Comparison of ENCODE assay signal across 1 cellular context in the genomic region with DNA sequence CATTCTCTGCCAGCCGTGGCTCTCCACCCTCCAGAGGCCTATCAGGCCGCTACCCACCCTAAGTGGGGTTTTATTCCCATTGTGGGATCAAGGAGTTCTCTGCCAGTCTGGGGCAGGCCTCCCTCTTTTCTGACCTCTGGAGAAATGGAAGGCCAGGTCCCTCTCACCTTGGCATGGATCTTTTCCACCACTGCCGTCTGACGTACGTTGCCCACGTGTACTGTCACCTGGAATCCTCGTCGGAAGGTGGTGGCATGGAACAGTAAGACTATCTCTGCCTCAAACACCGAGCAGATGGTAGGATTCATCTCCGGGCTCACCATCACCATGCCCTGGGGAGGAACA.
TF ChIP-seq lines count a peak whose summit lies in the region.

No MANE protein-coding gene starts in this region.

TF ChIP-seq in K562, 482 proteins besides CTCF, POLR2A, EP300 and RAD21:
- TF ChIP-seq FOXM1 (IDR thresholded peaks at IDR 0.05; ENCODE audit: low read depth) (no peak), FOXM1 (CRISPR knock-in tag; IDR thresholded peaks at IDR 0.05; ENCODE audit: low read depth) (no peak), ARID1B (IDR thresholded peaks at IDR 0.05) (no peak), NBN (IDR thresholded peaks at IDR 0.05; ENCODE audit: low read depth) (no peak), CBX8 (IDR thresholded peaks at IDR 0.05; ENCODE audit: borderline replicate concordance, extremely low read depth, low read depth, low read length, poor library complexity, severe bottlenecking) (no peak), WHSC1 (IDR thresholded peaks at IDR 0.05; ENCODE audit: low read length) (no peak), HNRNPLL (IDR thresholded peaks at IDR 0.05; ENCODE audit: low read depth, low read length, poor library complexity, severe bottlenecking) (peak; percentile 18), SUPT5H (IDR thresholded peaks at IDR 0.05) (no peak), CEBPG (CRISPR knock-in tag; IDR thresholded peaks at IDR 0.05) (no peak), CEBPG (tag; conservative IDR thresholded peaks at IDR 0.05 in 1 of 2, IDR thresholded peaks at IDR 0.05 in 1 of 2) (no peak), RBFOX2 (IDR thresholded peaks at IDR 0.05; ENCODE audit: low read depth, low read length) (peak; percentile 42), NR4A1 (CRISPR knock-in tag; IDR thresholded peaks at IDR 0.05) (no peak), NR4A1 (tag; IDR thresholded peaks at IDR 0.05) (no peak), SPI1 (IDR thresholded peaks at IDR 0.05; ENCODE audit: borderline replicate concordance, low read depth, low read length) (no peak), TAL1 (IDR thresholded peaks at IDR 0.05) (no peak), POLR2G (IDR thresholded peaks at IDR 0.05; ENCODE audit: low read depth, low read length) (0 out of 2 replicates have a peak, but pooled peaks have one; percentile 9), MTA2 (IDR thresholded peaks at IDR 0.05; ENCODE audit: low read depth) (no peak)
- TF ChIP-seq, protein P1, sequence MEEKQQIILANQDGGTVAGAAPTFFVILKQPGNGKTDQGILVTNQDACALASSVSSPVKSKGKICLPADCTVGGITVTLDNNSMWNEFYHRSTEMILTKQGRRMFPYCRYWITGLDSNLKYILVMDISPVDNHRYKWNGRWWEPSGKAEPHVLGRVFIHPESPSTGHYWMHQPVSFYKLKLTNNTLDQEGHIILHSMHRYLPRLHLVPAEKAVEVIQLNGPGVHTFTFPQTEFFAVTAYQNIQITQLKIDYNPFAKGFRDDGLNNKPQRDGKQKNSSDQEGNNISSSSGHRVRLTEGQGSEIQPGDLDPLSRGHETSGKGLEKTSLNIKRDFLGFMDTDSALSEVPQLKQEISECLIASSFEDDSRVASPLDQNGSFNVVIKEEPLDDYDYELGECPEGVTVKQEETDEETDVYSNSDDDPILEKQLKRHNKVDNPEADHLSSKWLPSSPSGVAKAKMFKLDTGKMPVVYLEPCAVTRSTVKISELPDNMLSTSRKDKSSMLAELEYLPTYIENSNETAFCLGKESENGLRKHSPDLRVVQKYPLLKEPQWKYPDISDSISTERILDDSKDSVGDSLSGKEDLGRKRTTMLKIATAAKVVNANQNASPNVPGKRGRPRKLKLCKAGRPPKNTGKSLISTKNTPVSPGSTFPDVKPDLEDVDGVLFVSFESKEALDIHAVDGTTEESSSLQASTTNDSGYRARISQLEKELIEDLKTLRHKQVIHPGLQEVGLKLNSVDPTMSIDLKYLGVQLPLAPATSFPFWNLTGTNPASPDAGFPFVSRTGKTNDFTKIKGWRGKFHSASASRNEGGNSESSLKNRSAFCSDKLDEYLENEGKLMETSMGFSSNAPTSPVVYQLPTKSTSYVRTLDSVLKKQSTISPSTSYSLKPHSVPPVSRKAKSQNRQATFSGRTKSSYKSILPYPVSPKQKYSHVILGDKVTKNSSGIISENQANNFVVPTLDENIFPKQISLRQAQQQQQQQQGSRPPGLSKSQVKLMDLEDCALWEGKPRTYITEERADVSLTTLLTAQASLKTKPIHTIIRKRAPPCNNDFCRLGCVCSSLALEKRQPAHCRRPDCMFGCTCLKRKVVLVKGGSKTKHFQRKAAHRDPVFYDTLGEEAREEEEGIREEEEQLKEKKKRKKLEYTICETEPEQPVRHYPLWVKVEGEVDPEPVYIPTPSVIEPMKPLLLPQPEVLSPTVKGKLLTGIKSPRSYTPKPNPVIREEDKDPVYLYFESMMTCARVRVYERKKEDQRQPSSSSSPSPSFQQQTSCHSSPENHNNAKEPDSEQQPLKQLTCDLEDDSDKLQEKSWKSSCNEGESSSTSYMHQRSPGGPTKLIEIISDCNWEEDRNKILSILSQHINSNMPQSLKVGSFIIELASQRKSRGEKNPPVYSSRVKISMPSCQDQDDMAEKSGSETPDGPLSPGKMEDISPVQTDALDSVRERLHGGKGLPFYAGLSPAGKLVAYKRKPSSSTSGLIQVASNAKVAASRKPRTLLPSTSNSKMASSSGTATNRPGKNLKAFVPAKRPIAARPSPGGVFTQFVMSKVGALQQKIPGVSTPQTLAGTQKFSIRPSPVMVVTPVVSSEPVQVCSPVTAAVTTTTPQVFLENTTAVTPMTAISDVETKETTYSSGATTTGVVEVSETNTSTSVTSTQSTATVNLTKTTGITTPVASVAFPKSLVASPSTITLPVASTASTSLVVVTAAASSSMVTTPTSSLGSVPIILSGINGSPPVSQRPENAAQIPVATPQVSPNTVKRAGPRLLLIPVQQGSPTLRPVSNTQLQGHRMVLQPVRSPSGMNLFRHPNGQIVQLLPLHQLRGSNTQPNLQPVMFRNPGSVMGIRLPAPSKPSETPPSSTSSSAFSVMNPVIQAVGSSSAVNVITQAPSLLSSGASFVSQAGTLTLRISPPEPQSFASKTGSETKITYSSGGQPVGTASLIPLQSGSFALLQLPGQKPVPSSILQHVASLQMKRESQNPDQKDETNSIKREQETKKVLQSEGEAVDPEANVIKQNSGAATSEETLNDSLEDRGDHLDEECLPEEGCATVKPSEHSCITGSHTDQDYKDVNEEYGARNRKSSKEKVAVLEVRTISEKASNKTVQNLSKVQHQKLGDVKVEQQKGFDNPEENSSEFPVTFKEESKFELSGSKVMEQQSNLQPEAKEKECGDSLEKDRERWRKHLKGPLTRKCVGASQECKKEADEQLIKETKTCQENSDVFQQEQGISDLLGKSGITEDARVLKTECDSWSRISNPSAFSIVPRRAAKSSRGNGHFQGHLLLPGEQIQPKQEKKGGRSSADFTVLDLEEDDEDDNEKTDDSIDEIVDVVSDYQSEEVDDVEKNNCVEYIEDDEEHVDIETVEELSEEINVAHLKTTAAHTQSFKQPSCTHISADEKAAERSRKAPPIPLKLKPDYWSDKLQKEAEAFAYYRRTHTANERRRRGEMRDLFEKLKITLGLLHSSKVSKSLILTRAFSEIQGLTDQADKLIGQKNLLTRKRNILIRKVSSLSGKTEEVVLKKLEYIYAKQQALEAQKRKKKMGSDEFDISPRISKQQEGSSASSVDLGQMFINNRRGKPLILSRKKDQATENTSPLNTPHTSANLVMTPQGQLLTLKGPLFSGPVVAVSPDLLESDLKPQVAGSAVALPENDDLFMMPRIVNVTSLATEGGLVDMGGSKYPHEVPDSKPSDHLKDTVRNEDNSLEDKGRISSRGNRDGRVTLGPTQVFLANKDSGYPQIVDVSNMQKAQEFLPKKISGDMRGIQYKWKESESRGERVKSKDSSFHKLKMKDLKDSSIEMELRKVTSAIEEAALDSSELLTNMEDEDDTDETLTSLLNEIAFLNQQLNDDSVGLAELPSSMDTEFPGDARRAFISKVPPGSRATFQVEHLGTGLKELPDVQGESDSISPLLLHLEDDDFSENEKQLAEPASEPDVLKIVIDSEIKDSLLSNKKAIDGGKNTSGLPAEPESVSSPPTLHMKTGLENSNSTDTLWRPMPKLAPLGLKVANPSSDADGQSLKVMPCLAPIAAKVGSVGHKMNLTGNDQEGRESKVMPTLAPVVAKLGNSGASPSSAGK (IDR thresholded peaks at IDR 0.05): no peak
- TF ChIP-seq, protein P2, sequence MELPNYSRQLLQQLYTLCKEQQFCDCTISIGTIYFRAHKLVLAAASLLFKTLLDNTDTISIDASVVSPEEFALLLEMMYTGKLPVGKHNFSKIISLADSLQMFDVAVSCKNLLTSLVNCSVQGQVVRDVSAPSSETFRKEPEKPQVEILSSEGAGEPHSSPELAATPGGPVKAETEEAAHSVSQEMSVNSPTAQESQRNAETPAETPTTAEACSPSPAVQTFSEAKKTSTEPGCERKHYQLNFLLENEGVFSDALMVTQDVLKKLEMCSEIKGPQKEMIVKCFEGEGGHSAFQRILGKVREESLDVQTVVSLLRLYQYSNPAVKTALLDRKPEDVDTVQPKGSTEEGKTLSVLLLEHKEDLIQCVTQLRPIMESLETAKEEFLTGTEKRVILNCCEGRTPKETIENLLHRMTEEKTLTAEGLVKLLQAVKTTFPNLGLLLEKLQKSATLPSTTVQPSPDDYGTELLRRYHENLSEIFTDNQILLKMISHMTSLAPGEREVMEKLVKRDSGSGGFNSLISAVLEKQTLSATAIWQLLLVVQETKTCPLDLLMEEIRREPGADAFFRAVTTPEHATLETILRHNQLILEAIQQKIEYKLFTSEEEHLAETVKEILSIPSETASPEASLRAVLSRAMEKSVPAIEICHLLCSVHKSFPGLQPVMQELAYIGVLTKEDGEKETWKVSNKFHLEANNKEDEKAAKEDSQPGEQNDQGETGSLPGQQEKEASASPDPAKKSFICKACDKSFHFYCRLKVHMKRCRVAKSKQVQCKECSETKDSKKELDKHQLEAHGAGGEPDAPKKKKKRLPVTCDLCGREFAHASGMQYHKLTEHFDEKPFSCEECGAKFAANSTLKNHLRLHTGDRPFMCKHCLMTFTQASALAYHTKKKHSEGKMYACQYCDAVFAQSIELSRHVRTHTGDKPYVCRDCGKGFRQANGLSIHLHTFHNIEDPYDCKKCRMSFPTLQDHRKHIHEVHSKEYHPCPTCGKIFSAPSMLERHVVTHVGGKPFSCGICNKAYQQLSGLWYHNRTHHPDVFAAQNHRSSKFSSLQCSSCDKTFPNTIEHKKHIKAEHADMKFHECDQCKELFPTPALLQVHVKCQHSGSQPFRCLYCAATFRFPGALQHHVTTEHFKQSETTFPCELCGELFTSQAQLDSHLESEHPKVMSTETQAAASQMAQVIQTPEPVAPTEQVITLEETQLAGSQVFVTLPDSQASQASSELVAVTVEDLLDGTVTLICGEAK (IDR thresholded peaks at IDR 0.05): no peak
- TF ChIP-seq, protein P2 (CRISPR knock-in tag; IDR thresholded peaks at IDR 0.05): no peak
- TF ChIP-seq, protein P3, sequence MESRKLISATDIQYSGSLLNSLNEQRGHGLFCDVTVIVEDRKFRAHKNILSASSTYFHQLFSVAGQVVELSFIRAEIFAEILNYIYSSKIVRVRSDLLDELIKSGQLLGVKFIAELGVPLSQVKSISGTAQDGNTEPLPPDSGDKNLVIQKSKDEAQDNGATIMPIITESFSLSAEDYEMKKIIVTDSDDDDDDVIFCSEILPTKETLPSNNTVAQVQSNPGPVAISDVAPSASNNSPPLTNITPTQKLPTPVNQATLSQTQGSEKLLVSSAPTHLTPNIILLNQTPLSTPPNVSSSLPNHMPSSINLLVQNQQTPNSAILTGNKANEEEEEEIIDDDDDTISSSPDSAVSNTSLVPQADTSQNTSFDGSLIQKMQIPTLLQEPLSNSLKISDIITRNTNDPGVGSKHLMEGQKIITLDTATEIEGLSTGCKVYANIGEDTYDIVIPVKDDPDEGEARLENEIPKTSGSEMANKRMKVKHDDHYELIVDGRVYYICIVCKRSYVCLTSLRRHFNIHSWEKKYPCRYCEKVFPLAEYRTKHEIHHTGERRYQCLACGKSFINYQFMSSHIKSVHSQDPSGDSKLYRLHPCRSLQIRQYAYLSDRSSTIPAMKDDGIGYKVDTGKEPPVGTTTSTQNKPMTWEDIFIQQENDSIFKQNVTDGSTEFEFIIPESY (CRISPR knock-in tag; IDR thresholded peaks at IDR 0.05): peak; percentile 7; the same call in 1 of the 2 replicates
- TF ChIP-seq, protein P4, sequence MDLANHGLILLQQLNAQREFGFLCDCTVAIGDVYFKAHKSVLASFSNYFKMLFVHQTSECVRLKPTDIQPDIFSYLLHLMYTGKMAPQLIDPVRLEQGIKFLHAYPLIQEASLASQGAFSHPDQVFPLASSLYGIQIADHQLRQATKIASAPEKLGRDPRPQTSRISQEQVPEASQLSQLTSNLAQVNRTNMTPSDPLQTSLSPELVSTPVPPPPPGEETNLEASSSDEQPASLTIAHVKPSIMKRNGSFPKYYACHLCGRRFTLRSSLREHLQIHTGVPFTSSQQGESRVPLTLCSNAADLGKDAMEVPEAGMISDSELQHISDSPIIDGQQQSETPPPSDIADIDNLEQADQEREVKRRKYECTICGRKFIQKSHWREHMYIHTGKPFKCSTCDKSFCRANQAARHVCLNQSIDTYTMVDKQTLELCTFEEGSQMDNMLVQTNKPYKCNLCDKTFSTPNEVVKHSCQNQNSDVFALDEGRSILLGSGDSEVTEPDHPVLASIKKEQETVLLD (IDR thresholded peaks at IDR 0.05): no peak
- TF ChIP-seq, protein P5, sequence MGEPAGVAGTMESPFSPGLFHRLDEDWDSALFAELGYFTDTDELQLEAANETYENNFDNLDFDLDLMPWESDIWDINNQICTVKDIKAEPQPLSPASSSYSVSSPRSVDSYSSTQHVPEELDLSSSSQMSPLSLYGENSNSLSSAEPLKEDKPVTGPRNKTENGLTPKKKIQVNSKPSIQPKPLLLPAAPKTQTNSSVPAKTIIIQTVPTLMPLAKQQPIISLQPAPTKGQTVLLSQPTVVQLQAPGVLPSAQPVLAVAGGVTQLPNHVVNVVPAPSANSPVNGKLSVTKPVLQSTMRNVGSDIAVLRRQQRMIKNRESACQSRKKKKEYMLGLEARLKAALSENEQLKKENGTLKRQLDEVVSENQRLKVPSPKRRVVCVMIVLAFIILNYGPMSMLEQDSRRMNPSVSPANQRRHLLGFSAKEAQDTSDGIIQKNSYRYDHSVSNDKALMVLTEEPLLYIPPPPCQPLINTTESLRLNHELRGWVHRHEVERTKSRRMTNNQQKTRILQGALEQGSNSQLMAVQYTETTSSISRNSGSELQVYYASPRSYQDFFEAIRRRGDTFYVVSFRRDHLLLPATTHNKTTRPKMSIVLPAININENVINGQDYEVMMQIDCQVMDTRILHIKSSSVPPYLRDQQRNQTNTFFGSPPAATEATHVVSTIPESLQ (CRISPR knock-in tag; IDR thresholded peaks at IDR 0.05): no peak
